Comparison of ENCODE assay signal across 1 cellular context in the genomic region with DNA sequence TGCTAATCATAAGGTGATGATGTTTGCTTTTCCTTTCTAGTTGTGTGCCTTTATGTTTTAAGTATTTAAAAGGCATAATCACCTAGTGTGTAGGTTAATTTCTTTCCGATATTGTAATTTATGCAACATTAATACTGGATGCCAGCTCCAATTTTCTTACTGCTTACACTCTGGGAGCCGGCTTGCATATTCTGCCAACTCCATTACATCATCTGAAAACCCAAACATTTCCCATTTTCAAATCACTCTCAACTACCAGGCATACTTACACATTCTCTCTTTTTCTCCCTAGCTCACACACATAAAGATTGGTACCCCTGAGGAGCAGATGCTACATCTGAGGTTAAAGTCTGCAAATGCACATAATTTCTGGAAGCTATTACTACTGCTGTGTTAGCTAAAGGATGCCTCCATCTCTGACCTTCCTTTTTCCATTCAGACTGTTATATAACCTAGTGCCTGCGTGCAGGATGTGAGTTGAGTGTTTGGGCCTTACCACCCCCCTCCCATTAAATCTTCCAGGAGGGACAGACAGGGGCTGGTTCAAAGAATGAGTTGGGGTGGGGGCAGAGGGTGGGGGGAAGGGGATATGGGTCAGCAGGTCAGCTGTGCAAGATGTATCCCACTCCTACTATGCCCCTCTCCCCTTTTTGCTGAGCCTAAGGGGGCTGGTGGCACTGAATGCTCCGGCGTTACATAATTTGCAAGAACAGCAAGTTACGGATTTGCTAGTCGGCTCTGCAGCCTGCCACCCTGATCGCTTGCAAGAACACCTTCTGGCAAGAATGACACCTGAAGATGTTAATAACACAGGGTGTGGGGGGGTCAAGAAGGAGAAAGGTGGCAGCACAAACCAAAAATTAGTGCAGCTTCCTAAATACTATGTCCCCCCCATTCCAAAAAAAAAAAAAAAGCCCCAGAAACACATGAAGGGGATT.
TF ChIP-seq lines count a peak whose summit lies in the region.

No MANE protein-coding gene starts in this region.

TF ChIP-seq in H1, 55 proteins besides CTCF, POLR2A, EP300 and RAD21:
- TF ChIP-seq BACH1 (IDR thresholded peaks at IDR 0.05; ENCODE audit: low read length) = no peak
- no peak for TF ChIP-seq NANOG (IDR thresholded peaks at IDR 0.05; ENCODE audit: insufficient read depth, low read depth, low read length, poor library complexity, severe bottlenecking)
- TF ChIP-seq CREB1 (IDR thresholded peaks at IDR 0.05) = no peak
- TF ChIP-seq SP2 (IDR thresholded peaks at IDR 0.05; ENCODE audit: low read length) = no peak
- no peak for TF ChIP-seq CBX8 (IDR thresholded peaks at IDR 0.05; ENCODE audit: borderline replicate concordance, low read depth, low read length)
- no peak for TF ChIP-seq CHD1 (IDR thresholded peaks at IDR 0.05; ENCODE audit: low read depth, low read length)
- no peak for TF ChIP-seq SUZ12 (IDR thresholded peaks at IDR 0.05; ENCODE audit: low read length)
- no peak for TF ChIP-seq RBBP5 (IDR thresholded peaks at IDR 0.05; ENCODE audit: borderline replicate concordance, low read depth, low read length)
- TF ChIP-seq KDM4A (IDR thresholded peaks at IDR 0.05; ENCODE audit: low read depth, low read length, severe bottlenecking) = no peak
- no peak for TF ChIP-seq RNF2 (IDR thresholded peaks at IDR 0.05; ENCODE audit: borderline replicate concordance, low read depth, low read length, missing control alignments, poor library complexity, severe bottlenecking)
- TF ChIP-seq POLR2AphosphoS5 (IDR thresholded peaks at IDR 0.05; ENCODE audit: low read depth, low read length) = no peak
- no peak for TF ChIP-seq SAP30 (IDR thresholded peaks at IDR 0.05; ENCODE audit: insufficient read depth, insufficient replicate concordance, low read length)
- TF ChIP-seq GABPA (IDR thresholded peaks at IDR 0.05; ENCODE audit: borderline replicate concordance, insufficient read depth, low read length) = no peak
- TF ChIP-seq, protein P1, sequence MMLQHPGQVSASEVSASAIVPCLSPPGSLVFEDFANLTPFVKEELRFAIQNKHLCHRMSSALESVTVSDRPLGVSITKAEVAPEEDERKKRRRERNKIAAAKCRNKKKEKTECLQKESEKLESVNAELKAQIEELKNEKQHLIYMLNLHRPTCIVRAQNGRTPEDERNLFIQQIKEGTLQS (IDR thresholded peaks at IDR 0.05; ENCODE audit: insufficient read depth, low read depth, low read length) = no peak
- no peak for TF ChIP-seq BRCA1 (IDR thresholded peaks at IDR 0.05; ENCODE audit: low read depth, low read length)
- TF ChIP-seq ASH2L (IDR thresholded peaks at IDR 0.05; ENCODE audit: low read length) = no peak
- TF ChIP-seq FOSL1 (IDR thresholded peaks at IDR 0.05; ENCODE audit: insufficient read depth, low read depth, low read length) = no peak
- no peak for TF ChIP-seq RFX5 (IDR thresholded peaks at IDR 0.05; ENCODE audit: borderline replicate concordance, low read depth, low read length)
- no peak for TF ChIP-seq RXRA (IDR thresholded peaks at IDR 0.05; ENCODE audit: insufficient read depth, low read depth, low read length)
